8 cellular contexts compared by ENCODE assay signal in genomic region chr13:50366488-50367174, GRCh38.
DNase-seq lines count a peak whose midpoint lies in the region; ATAC-seq, FAIRE-seq and TF ChIP-seq lines count a peak whose summit lies in the region.

No MANE protein-coding gene starts in this region.

- peaks cover 27% of the 10 kb centered on the region for H3K4me1 Mint-ChIP-seq in Calu3 (ENCODE audit: low read depth, unreplicated experiment)

- no peaks in the 10 kb centered on the region for H3K27me3 Mint-ChIP-seq in Calu3 (ENCODE audit: unreplicated experiment)

- H3K4me3 Mint-ChIP-seq in Calu3 (ENCODE audit: low read depth, unreplicated experiment): peak overlapping the region; percentile 59

- H3K27ac Mint-ChIP-seq in Calu3 (ENCODE audit: unreplicated experiment): peak overlapping the region; percentile 68

- H3K27ac ChIP-seq in SK-N-MC: no peak overlapping the region
- H3K27ac ChIP-seq in small intestine (ENCODE audit: low read depth in 1 of 2, low read length in 1 of 2): peak overlapping the region in 1 of 2 donors; percentile 24

- H3K27me3 ChIP-seq in small intestine (ENCODE audit: control insufficient read depth in 2 of 2, insufficient read depth in 2 of 2, low read length in 2 of 2): no peaks in the 10 kb centered on the region

- ATAC-seq in GM19035 (IDR thresholded peaks at IDR 0.05; ENCODE audit: unreplicated experiment) (peak; percentile 72), HG03196 (IDR thresholded peaks at IDR 0.05; ENCODE audit: unreplicated experiment) (peak; percentile 53)

- H3K4me3 ChIP-seq in SK-N-MC: peak overlapping the region; percentile 22; the same call in 1 of the 2 replicates
- no peak overlapping the region for H3K4me3 ChIP-seq in small intestine (ENCODE audit: low read depth in 1 of 2, low read length in 2 of 2)

- FAIRE-seq in small intestine (lab: Jason Lieb, UNC): no peak
- FAIRE-seq in RCC 7860 (lab: Jason Lieb, UNC): no peak

- CTCF ChIA-PET in Calu3 (lab: Charles Lee): no interaction called here

- no peaks in the 10 kb centered on the region for H3K9me3 Mint-ChIP-seq in Calu3 (ENCODE audit: low read depth, unreplicated experiment)

- no peak for TF ChIP-seq CTCF in Calu3 (IDR thresholded peaks at IDR 0.05; ENCODE audit: unreplicated experiment)

- no TSS peak for BruUV-seq in Calu3 (replicated peaks; lab: Mats Ljungman, UMichigan)

- intact Hi-C loops in Calu3 (cut with micrococcal nuclease; ENCODE audit: unreplicated experiment): loop anchor here (5.0 to 10.0 kb wide), 3 partner anchors 122 to 284 kb away; no protein-coding TSS in a partner anchor

- H3K36me3 ChIP-seq in SK-N-MC (ENCODE audit: insufficient read depth, low read length): no peaks in the 10 kb centered on the region
- no peaks in the 10 kb centered on the region for H3K36me3 ChIP-seq in small intestine (ENCODE audit: control insufficient read depth in 2 of 2, insufficient read depth in 2 of 2, low read length in 2 of 2)

- DNase-seq in Calu3 (no peak), SK-N-MC (ENCODE audit: low read depth, low spot score) (no peak), small intestine (peak; percentile 34), RCC 7860 (ENCODE audit: low spot score) (no peak), superior temporal gyrus (ENCODE audit: extremely low spot score) (no peak)
- DNase-seq in activated CD4-positive, CD25-positive, alpha-beta regulatory T cell treated with anti-CD3 and anti-CD28 coated beads, Interleukin-2, amount 50 U/mL, for 72 hours: no peak

- no peaks in the 10 kb centered on the region for H3K9me3 ChIP-seq in SK-N-MC (ENCODE audit: low read depth, low read length)
- H3K9me3 ChIP-seq in small intestine (ENCODE audit: control insufficient read depth, low read depth): no peaks in the 10 kb centered on the region

- no peak overlapping the region for H3K9ac ChIP-seq in SK-N-MC (ENCODE audit: insufficient read length)

- H3K36me3 Mint-ChIP-seq in Calu3 (ENCODE audit: insufficient read depth, unreplicated experiment): no peaks in the 10 kb centered on the region

- 46 to 68% (median 46%) methylated on average over 6 of the region's 6 CpGs for WGBS in small intestine, 3 donors

- H3K4me1 ChIP-seq in small intestine (ENCODE audit: control insufficient read depth in 2 of 2, insufficient read depth in 1 of 2, low read depth in 1 of 2, low read length in 1 of 2): peaks cover 0 to 4% of the 10 kb centered on the region in 2 donors
